In the genomic region with DNA sequence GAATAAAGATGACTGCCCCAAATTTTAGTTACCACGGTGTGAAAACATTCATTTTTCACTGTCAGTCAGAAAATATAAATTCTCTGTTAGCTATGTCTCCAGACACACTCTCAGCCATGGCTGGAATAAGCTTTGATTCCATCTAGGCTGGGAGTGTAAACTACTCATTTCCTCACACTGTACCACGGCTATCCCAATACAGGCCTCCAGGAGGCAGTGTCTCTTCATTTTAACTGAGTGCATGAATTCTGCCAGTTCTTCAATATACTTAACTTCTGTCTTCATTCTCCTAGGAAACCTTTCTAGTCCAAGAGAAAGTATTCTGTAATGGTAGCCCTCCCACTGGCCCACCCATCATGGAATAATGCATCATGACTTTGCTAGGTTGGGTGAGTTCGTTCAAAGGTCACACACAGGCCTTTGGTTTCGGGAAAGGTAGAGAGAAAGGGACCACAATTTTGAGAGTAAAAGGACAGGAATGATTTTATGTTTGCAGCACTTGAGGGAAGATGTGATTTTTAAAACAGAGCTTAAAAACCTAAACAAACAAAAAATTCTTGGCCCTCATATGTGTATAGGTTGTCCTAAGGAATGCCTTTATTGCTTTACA, we compare ENCODE assay signal across 9 cellular contexts.
DNase-seq lines count a peak whose midpoint lies in the region; ATAC-seq, FAIRE-seq and TF ChIP-seq lines count a peak whose summit lies in the region.
"Had no signal": no experiment of that assay in that cellular context is flagged by ENCODE, and none has a peak within 500 bp of the region (broad histone marks: within the 10 kb centered on the region; RNA-seq: fewer than 3 reads in every experiment).

No MANE protein-coding gene starts in this region.

- no peak overlapping the region for H3K27ac Mint-ChIP-seq in activated CD8-positive, alpha-beta T cell treated with anti-CD3 and anti-CD28 coated beads for 36 hours

- H3K4me3 Mint-ChIP-seq in activated CD8-positive, alpha-beta T cell treated with anti-CD3 and anti-CD28 coated beads for 36 hours: no peak overlapping the region

- no peaks in the 10 kb centered on the region for H3K9me3 Mint-ChIP-seq in activated CD8-positive, alpha-beta T cell treated with anti-CD3 and anti-CD28 coated beads for 36 hours

- peak; percentile 92 for ATAC-seq in HG02759 (IDR thresholded peaks at IDR 0.05; ENCODE audit: unreplicated experiment)
- peak; percentile 69 for ATAC-seq in activated CD8-positive, alpha-beta T cell treated with anti-CD3 and anti-CD28 coated beads for 36 hours

- intact Hi-C loops in activated CD8-positive, alpha-beta T cell treated with anti-CD3 and anti-CD28 coated beads for 36 hours (cut with micrococcal nuclease): loop anchor here (2.0 to 5.0 kb wide), 2 partner anchors 145 to 293 kb away; no protein-coding TSS in a partner anchor
- intact Hi-C loops in posterior cingulate gyrus (cut with DNase I): loop anchor here (1.0 kb wide), 2 partner anchors 145 to 293 kb away; no protein-coding TSS in a partner anchor

- peak; percentile 87 for FAIRE-seq in GM12892 (lab: Jason Lieb, UNC)
- FAIRE-seq: TTC549 had no signal

- POLR2A ChIA-PET in activated CD8-positive, alpha-beta T cell treated with anti-CD3 and anti-CD28 coated beads for 36 hours (lab: Charles Lee): no interaction called here

- TF ChIP-seq POLR2A in GM12892 (IDR thresholded peaks at IDR 0.05; ENCODE audit: low read depth, low read length) (no peak), NB4 (IDR thresholded peaks at IDR 0.05; ENCODE audit: extremely low read depth, insufficient read length) (no peak)

- DNase-seq in Ammon's horn (ENCODE audit: low spot score): peak; percentile 76
- no peak for DNase-seq in GM12892 (ENCODE audit: insufficient read length)
- peak; percentile 48 for DNase-seq in NB4 (ENCODE audit: low read depth)
- peak; percentile 63 for DNase-seq in activated CD8-positive, alpha-beta T cell treated with anti-CD3 and anti-CD28 coated beads for 36 hours
- peak; percentile 12 for DNase-seq in glomerular visceral epithelial cell (ENCODE audit: extremely low spot score)
- DNase-seq in posterior cingulate gyrus: peak in 7 of 10 donors; percentile 19 to 85 (median 71)
- no peak for DNase-seq in activated CD4-positive, CD25-positive, alpha-beta regulatory T cell treated with anti-CD3 and anti-CD28 coated beads, Interleukin-2, amount 50 U/mL, for 72 hours

- H3K27me3 Mint-ChIP-seq in activated CD8-positive, alpha-beta T cell treated with anti-CD3 and anti-CD28 coated beads for 36 hours: no peaks in the 10 kb centered on the region

- no peaks in the 10 kb centered on the region for H3K4me1 Mint-ChIP-seq in activated CD8-positive, alpha-beta T cell treated with anti-CD3 and anti-CD28 coated beads for 36 hours (ENCODE audit: low read depth)

- no peaks in the 10 kb centered on the region for H3K36me3 Mint-ChIP-seq in activated CD8-positive, alpha-beta T cell treated with anti-CD3 and anti-CD28 coated beads for 36 hours (ENCODE audit: low read depth)

- CTCF ChIA-PET in activated CD8-positive, alpha-beta T cell treated with anti-CD3 and anti-CD28 coated beads for 36 hours (lab: Charles Lee): interaction anchor here (0.5 to 2.6 kb wide), 15 partner anchors 9 to 295 kb away, joined by 3 to 27 read pairs (median 3); no protein-coding TSS in a partner anchor

- no peak overlapping the region for H3K4me3 ChIP-seq in NB4 (ENCODE audit: low read depth, low read length)

- peak; percentile 83 for TF ChIP-seq CTCF in NB4 (IDR thresholded peaks at IDR 0.05; ENCODE audit: low read depth, low read length)
- peak; percentile 62 for TF ChIP-seq CTCF in activated CD8-positive, alpha-beta T cell treated with anti-CD3 and anti-CD28 coated beads for 36 hours (IDR thresholded peaks at IDR 0.05)

Comparison
In these comparisons a context has a peak if more than half of its experiments do, and no peak if none do; other contexts are left out.
1. DNase-seq: peak in Ammon's horn (single experiment), NB4 (single experiment), activated CD8-positive, alpha-beta T cell treated with anti-CD3 and anti-CD28 coated beads for 36 hours (single experiment), glomerular visceral epithelial cell (single experiment) and posterior cingulate gyrus (7 of 10); none in GM12892 (single experiment) and activated CD4-positive, CD25-positive, alpha-beta regulatory T cell treated with anti-CD3 and anti-CD28 coated beads, Interleukin-2, amount 50 U/mL, for 72 hours (single experiment).